In the genomic region with DNA sequence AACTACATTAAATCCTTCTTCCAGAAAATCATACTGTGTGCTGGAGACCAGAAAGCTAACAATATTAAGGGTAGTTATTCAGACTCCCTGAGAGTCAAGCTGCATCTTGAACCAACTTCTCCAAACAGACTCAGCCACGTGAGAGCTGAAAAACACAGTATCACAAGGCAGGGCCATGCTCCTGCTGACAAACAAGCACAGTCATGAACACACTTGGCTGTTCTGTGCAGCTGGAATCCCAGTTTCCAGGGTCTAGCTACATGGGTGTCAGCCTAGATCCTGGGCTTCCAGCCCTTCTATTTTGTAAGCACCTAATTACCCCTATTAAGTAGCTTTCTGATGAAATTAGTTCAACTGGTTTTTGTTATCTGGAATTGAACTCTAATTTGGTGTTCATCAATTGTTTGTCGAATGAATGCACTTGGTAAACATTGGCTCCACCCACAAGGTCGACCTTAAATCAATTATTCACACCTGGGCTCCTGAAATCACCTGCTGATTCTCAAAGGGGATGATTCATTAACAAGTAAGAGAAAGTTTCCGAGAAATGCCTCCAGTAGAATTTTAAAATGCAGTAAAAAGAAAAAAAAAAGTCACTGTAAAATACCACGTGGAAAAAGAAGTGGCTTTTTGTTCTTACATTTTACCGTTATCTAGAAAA, we compare ENCODE assay signal across 28 cellular contexts.
DNase-seq lines count a peak whose midpoint lies in the region; ATAC-seq, FAIRE-seq and TF ChIP-seq lines count a peak whose summit lies in the region.
"Had no signal": no experiment of that assay in that cellular context is flagged by ENCODE, and none has a peak within 500 bp of the region (broad histone marks: within the 10 kb centered on the region; RNA-seq: fewer than 3 reads in every experiment).

No MANE protein-coding gene starts in this region.

- no peak overlapping the region for H4K8ac ChIP-seq in H1 (ENCODE audit: extremely low read depth, insufficient read depth, low read length)

- POLR2A ChIA-PET in H1 (lab: Charles Lee; ENCODE audit: partially characterized antibody) = no interaction called here

- peak; percentile 65 for DNase-seq in NCI-H69 (lab: John Stamatoyannopoulos, UW)
- DNase-seq in H1 (ENCODE audit: low read depth in 1 of 2, low spot score in 2 of 2) = no peak
- DNase-seq in left lung = no peak
- no peak for DNase-seq in H54 (ENCODE audit: insufficient read length, low spot score)
- DNase-seq: activated CD4-positive, CD25-positive, alpha-beta regulatory T cell treated with anti-CD3 and anti-CD28 coated beads, Interleukin-2, amount 50 U/mL, for 72 hours; activated CD8-positive, alpha-beta T cell treated with anti-CD3 and anti-CD28 coated beads for 36 hours; Caco-2; cortex of kidney; DMS79; foreskin melanocyte; GDM1; natural killer cell; NCI-H187 treated with DMSO at 0.1 percent for 48 hours; NCI-H2171 treated with DMSO at 0.1 percent for 48 hours; NCI-H526 treated with DMSO at 0.1 percent for 48 hours; right lobe of liver; stimulated activated CD4-positive, alpha-beta T cell treated with anti-CD3 and anti-CD28 coated beads, Interleukin-4, amount 100 ng/mL, for 24 hours; T-cell had no signal

- intact Hi-C loops in left lung (cut with DNase I) = no loop called here

- no peak overlapping the region for H2AK5ac ChIP-seq in H1 (ENCODE audit: low read depth, low read length)

- FAIRE-seq in H1 (lab: Jason Lieb, UNC) (no peak), H54 (lab: Jason Lieb, UNC) (no peak)
- FAIRE-seq: TTC549 had no signal

- H4K20me1 ChIP-seq in H1 (replicated peaks in 1 of 2; ENCODE audit: control insufficient read depth in 1 of 2, insufficient read depth in 2 of 2, low read length in 2 of 2) = no peaks in the 10 kb centered on the region
- H4K20me1 ChIP-seq: BLaER1 treated with 17β-estradiol and CSF1 and Interleukin-3, amounts not matched to agents 10 nM and 100 nM had no signal

- H3K9ac ChIP-seq in H1 (replicated peaks in 1 of 4; ENCODE audit: extremely low read depth in 1 of 4, low read depth in 3 of 4, low read length in 3 of 4) (no peak overlapping the region), stomach smooth muscle (ENCODE audit: low read length in 2 of 2) (no peak overlapping the region)
- H3K9ac ChIP-seq: BLaER1 treated with 17β-estradiol and CSF1 and Interleukin-3, amounts not matched to agents 10 nM and 100 nM had no signal

- no peaks in the 10 kb centered on the region; the same call in 1 of the 2 replicates for H3K23me2 ChIP-seq in H1 (ENCODE audit: low read depth, low read length)

- no peak overlapping the region for H3K4me2 ChIP-seq in H1 (ENCODE audit: insufficient read depth in 1 of 2, low read depth in 2 of 2, low read length in 2 of 2)
- H3K4me2 ChIP-seq: hepatocyte had no signal

- H3K4me3 ChIP-seq in H1 (ENCODE audit: extremely low read depth in 1 of 4, insufficient read depth in 2 of 4, low read depth in 3 of 4, low read length in 4 of 4) = no peak overlapping the region
- no peak overlapping the region for H3K4me3 ChIP-seq in left lung
- H3K4me3 ChIP-seq in stomach smooth muscle (ENCODE audit: low read length in 2 of 2) = no peak overlapping the region
- H3K4me3 ChIP-seq: BLaER1 treated with 17β-estradiol and CSF1 and Interleukin-3, amounts not matched to agents 10 nM and 100 nM; esophagus muscularis mucosa; hepatocyte; right lobe of liver had no signal

- H3K27me3 ChIP-seq in H1 (replicated peaks in 1 of 4; ENCODE audit: control insufficient read depth in 3 of 4, extremely low read depth in 1 of 4, insufficient read depth in 3 of 4, low read length in 3 of 4) (no peaks in the 10 kb centered on the region), left lung (no peaks in the 10 kb centered on the region), stomach smooth muscle (ENCODE audit: control insufficient read depth in 1 of 2, insufficient read depth in 2 of 2, low read length in 2 of 2) (no peaks in the 10 kb centered on the region)
- H3K27me3 ChIP-seq: BLaER1 treated with 17β-estradiol and CSF1 and Interleukin-3, amounts not matched to agents 10 nM and 100 nM; esophagus muscularis mucosa; hepatocyte; right lobe of liver had no signal

- H2BK120ac ChIP-seq in H1 (replicated peaks; ENCODE audit: low read depth, low read length) = no peak overlapping the region

- WGBS in H1 (ENCODE audit: extremely low coverage in 1 of 2, insufficient coverage in 1 of 2, insufficient read length in 1 of 2, insufficient replicate concordance in 2 of 2, low coverage in 1 of 2, low lambda C conversion rate in 2 of 2, missing lambda C conversion rate in 1 of 2), 2 experiments = 53% methylated on average over 6 of the region's 6 CpGs; no CpG with 5 or more reads in 1 of the 2 experiments

- H3K4ac ChIP-seq in H1 (replicated peaks; ENCODE audit: insufficient read length, low read depth, low read length) = no peak overlapping the region

- no peaks in the 10 kb centered on the region for H3K79me2 ChIP-seq in H1 (ENCODE audit: control insufficient read depth in 1 of 2, insufficient read depth in 2 of 2, low read length in 2 of 2)
- H3K79me2 ChIP-seq: hepatocyte had no signal

- H3K56ac ChIP-seq in H1 (replicated peaks; ENCODE audit: insufficient read length, low read depth, low read length) = no peak overlapping the region

- peaks cover 0 to 3% (median 1%) of the 10 kb centered on the region in 4 experiments; a peak in 2 of 7 replicates for H3K4me1 ChIP-seq in H1 (replicated peaks in 1 of 4; ENCODE audit: control insufficient read depth in 3 of 4, insufficient read depth in 4 of 4, low read length in 3 of 4)
- no peaks in the 10 kb centered on the region for H3K4me1 ChIP-seq in left lung
- no peaks in the 10 kb centered on the region for H3K4me1 ChIP-seq in stomach smooth muscle (ENCODE audit: control insufficient read depth, insufficient read depth, low read length)
- H3K4me1 ChIP-seq: BLaER1 treated with 17β-estradiol and CSF1 and Interleukin-3, amounts not matched to agents 10 nM and 100 nM; Caco-2; right lobe of liver had no signal

- no peak overlapping the region for H4K91ac ChIP-seq in H1 (replicated peaks; ENCODE audit: insufficient read length, low read length)

- 0 out of 2 replicates have a peak overlapping the region, but pooled peaks have one; percentile 4 for H2AFZ ChIP-seq in H1 (ENCODE audit: low read length)
- H2AFZ ChIP-seq: hepatocyte had no signal

- H2BK15ac ChIP-seq in H1 (ENCODE audit: low read length) = no peak overlapping the region

- H4K5ac ChIP-seq in H1 (ENCODE audit: insufficient read length, low read depth, low read length) = no peak overlapping the region

- no peak for TF ChIP-seq EP300 in H1 (IDR thresholded peaks at IDR 0.05; ENCODE audit: borderline replicate concordance in 1 of 2, low read depth in 2 of 2, low read length in 2 of 2)

- H3K79me1 ChIP-seq in H1 (ENCODE audit: low read depth, low read length) = no peaks in the 10 kb centered on the region

- H2BK12ac ChIP-seq in H1 (ENCODE audit: low read depth, low read length) = no peak overlapping the region

- no peak overlapping the region for H3K18ac ChIP-seq in H1 (ENCODE audit: extremely low read depth, low read length)

- H3K27ac ChIP-seq in H1 (ENCODE audit: low read depth, low read length) (no peak overlapping the region), left lung (no peak overlapping the region), stomach smooth muscle (ENCODE audit: low read length) (peak overlapping the region; percentile 31)
- H3K27ac ChIP-seq: BLaER1 treated with 17β-estradiol and CSF1 and Interleukin-3, amounts not matched to agents 10 nM and 100 nM; esophagus muscularis mucosa; hepatocyte; right lobe of liver had no signal

- no peak for TF ChIP-seq RAD21 in H1 (IDR thresholded peaks at IDR 0.05 in 1 of 2, conservative IDR thresholded peaks at IDR 0.05 in 1 of 2; ENCODE audit: low read depth in 2 of 2, low read length in 2 of 2)

- no peaks in the 10 kb centered on the region for H3K36me3 ChIP-seq in H1 (ENCODE audit: control insufficient read depth in 2 of 4, insufficient read depth in 4 of 4, low read length in 3 of 4)
- H3K36me3 ChIP-seq in left lung = no peaks in the 10 kb centered on the region
- no peaks in the 10 kb centered on the region for H3K36me3 ChIP-seq in stomach smooth muscle (ENCODE audit: control insufficient read depth in 2 of 2, insufficient read depth in 2 of 2, low read length in 2 of 2)
- H3K36me3 ChIP-seq: BLaER1 treated with 17β-estradiol and CSF1 and Interleukin-3, amounts not matched to agents 10 nM and 100 nM; esophagus muscularis mucosa; right lobe of liver had no signal

- no peak overlapping the region for H3K14ac ChIP-seq in H1 (ENCODE audit: insufficient read length)

- TF ChIP-seq POLR2A in H1 (IDR thresholded peaks at IDR 0.05; ENCODE audit: control extremely low read depth in 1 of 2, low read depth in 2 of 2, low read length in 2 of 2) (no peak), H54 (IDR thresholded peaks at IDR 0.05; ENCODE audit: low read depth, low read length) (no peak)

- peak; percentile 41 for ATAC-seq in left lung
- ATAC-seq in activated CD4-positive, CD25-positive, alpha-beta regulatory T cell treated with anti-CD3 and anti-CD28 coated beads, Interleukin-2, amount 50 U/mL, for 24 hours = no peak
- ATAC-seq in HG03045 (IDR thresholded peaks at IDR 0.05; ENCODE audit: unreplicated experiment) = no peak
- ATAC-seq: activated CD8-positive, alpha-beta T cell treated with anti-CD3 and anti-CD28 coated beads for 36 hours; HCT116; left lobe of liver; natural killer cell; stimulated activated effector memory CD8-positive, alpha-beta T cell treated with anti-CD3 and anti-CD28 coated beads, Interleukin-12 subunit alpha, Interleukin-12 subunit beta, amount 100 ng/mL, for 72 hours; T-cell had no signal

- H2BK5ac ChIP-seq in H1 (ENCODE audit: low read depth, low read length) = no peak overlapping the region

- H3K23ac ChIP-seq in H1 (ENCODE audit: insufficient read length) = no peak overlapping the region

- H2BK20ac ChIP-seq in H1 (ENCODE audit: low read length) = no peak overlapping the region

- H3K9me3 ChIP-seq in H1 (ENCODE audit: insufficient read depth in 2 of 2, low read depth in 1 of 2, low read length in 1 of 2) (no peaks in the 10 kb centered on the region), left lung (no peaks in the 10 kb centered on the region), stomach smooth muscle (ENCODE audit: control insufficient read depth in 2 of 2, low read length in 2 of 2) (no peaks in the 10 kb centered on the region)
- H3K9me3 ChIP-seq: BLaER1 treated with 17β-estradiol and CSF1 and Interleukin-3, amounts not matched to agents 10 nM and 100 nM; Caco-2; esophagus muscularis mucosa; right lobe of liver had no signal

- no peak for TF ChIP-seq CTCF in H1 (IDR thresholded peaks at IDR 0.05; ENCODE audit: control extremely low read depth in 1 of 3, insufficient read depth in 1 of 3, low read depth in 1 of 3, low read length in 3 of 3)
- TF ChIP-seq CTCF in left lung (IDR thresholded peaks at IDR 0.05) = no peak

- CTCF ChIA-PET in H1 (lab: Charles Lee; ENCODE audit: partially characterized antibody) = interaction anchor here (0.5 to 1.8 kb wide), 2 partner anchors 15 to 124 kb away, joined by 3 to 5 read pairs; no protein-coding TSS in a partner anchor

TF ChIP-seq in H1, 55 proteins besides CTCF, POLR2A, EP300 and RAD21 (continues in another document):
- TF ChIP-seq RFX5 (IDR thresholded peaks at IDR 0.05; ENCODE audit: borderline replicate concordance, low read depth, low read length) = no peak
- TF ChIP-seq EGR1 (IDR thresholded peaks at IDR 0.05; ENCODE audit: borderline replicate concordance, low read depth, low read length) = no peak
